Comparison of ENCODE assay signal across 11 cellular contexts in the genomic region with DNA sequence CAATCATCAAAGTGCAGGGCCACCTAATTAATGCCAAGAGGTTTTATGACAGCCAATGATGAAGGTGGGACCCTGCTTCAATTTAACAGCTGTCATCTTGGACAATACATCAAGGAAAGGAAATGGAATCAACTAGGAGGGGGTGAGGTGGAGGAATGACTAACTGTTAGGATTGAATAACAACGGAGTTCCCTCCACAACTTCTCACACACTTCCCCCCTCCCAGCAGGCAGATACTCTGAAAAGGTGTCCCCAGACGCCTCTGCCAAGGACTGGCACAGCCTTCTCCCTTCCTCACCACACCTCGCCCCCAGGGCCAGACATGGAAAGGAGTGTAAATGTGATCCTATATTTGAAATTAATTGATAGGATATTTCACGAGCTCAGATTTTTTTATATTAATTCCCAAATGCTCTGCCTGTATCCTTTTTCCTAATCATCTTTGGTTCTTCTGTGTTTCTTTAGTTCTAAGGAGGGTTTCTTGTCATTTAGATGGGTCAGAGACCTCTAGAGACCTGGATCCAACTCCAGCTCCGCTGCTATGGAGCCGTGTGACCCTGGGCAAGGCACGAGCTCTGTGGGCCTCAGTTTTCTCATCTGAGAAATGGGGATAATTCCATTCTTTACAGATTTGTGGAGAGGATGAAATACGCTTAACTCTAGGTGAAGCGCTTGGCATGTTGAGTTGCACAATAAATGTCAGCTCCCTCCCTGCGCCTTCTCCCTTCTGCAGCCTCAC. TPM values are rescaled to one million over a fixed set of nuclear protein-coding genes. Genes with fewer than 3 reads are reported as not detected.
DNase-seq lines count a peak whose midpoint lies in the region; ATAC-seq and TF ChIP-seq lines count a peak whose summit lies in the region.
"Had no signal": no experiment of that assay in that cellular context is flagged by ENCODE, and none has a peak within 500 bp of the region (broad histone marks: within the 10 kb centered on the region; RNA-seq: fewer than 3 reads in every experiment).

No MANE protein-coding gene starts in this region.

- no peaks in the 10 kb centered on the region for H3K36me3 ChIP-seq in CD4-positive, alpha-beta memory T cell (ENCODE audit: insufficient read depth, low read length)
- H3K36me3 ChIP-seq in H7 (replicated peaks; ENCODE audit: control insufficient read depth, insufficient read depth, low read length): no peaks in the 10 kb centered on the region
- H3K36me3 ChIP-seq in duodenal mucosa (ENCODE audit: control insufficient read depth in 1 of 2, insufficient read depth in 2 of 2, low read length in 2 of 2): no peaks in the 10 kb centered on the region

- H3K27me3 ChIP-seq in CD4-positive, alpha-beta memory T cell (ENCODE audit: insufficient read depth, low read length): peaks cover 17% of the 10 kb centered on the region
- H3K27me3 ChIP-seq in H7 (ENCODE audit: control insufficient read depth, insufficient read depth, low read length) (peaks cover 22% of the 10 kb centered on the region), duodenal mucosa (ENCODE audit: control insufficient read depth in 1 of 2, insufficient read depth in 2 of 2, low read length in 2 of 2) (peaks cover 33 to 45% of the 10 kb centered on the region in 2 donors)

- no peaks in the 10 kb centered on the region for H3K9me3 ChIP-seq in CD4-positive, alpha-beta memory T cell (ENCODE audit: control insufficient read depth in 1 of 2, low read length in 2 of 2)
- no peaks in the 10 kb centered on the region for H3K9me3 ChIP-seq in duodenal mucosa (ENCODE audit: control insufficient read depth in 1 of 2, low read length in 2 of 2)

- peak overlapping the region in 5 of 8 donors; percentile 3 to 65 (median 57) for H3K4me3 Mint-ChIP-seq in CD4-positive, alpha-beta memory T cell
- peak overlapping the region; percentile 76 for H3K4me3 Mint-ChIP-seq in nephron progenitor cell
- no peak overlapping the region for H3K4me3 Mint-ChIP-seq in T-helper 2 cell treated with Interferon-gamma antibody and Interleukin-4, amounts not matched to agents 5 μg/mL and 100 μg/mL, for 36 hours

- H3K27me3 Mint-ChIP-seq in CD4-positive, alpha-beta memory T cell: peaks cover 53 to 65% of the 10 kb centered on the region in 2 donors
- peaks cover 91% of the 10 kb centered on the region for H3K27me3 Mint-ChIP-seq in nephron progenitor cell (ENCODE audit: low read depth, poor library complexity)
- peaks cover 66% of the 10 kb centered on the region for H3K27me3 Mint-ChIP-seq in T-helper 2 cell treated with Interferon-gamma antibody and Interleukin-4, amounts not matched to agents 5 μg/mL and 100 μg/mL, for 36 hours (ENCODE audit: low read depth)

- H3K9me3 Mint-ChIP-seq in CD4-positive, alpha-beta memory T cell: peaks cover 0 to 3% (median 0%) of the 10 kb centered on the region in 8 donors
- peaks cover 10% of the 10 kb centered on the region for H3K9me3 Mint-ChIP-seq in nephron progenitor cell
- no peaks in the 10 kb centered on the region for H3K9me3 Mint-ChIP-seq in T-helper 2 cell treated with Interferon-gamma antibody and Interleukin-4, amounts not matched to agents 5 μg/mL and 100 μg/mL, for 36 hours

- POLR2A ChIA-PET in CD4-positive, alpha-beta memory T cell (lab: Charles Lee; ENCODE audit: partially characterized antibody): no interaction called here

- CTCF ChIA-PET in CD4-positive, alpha-beta memory T cell (lab: Charles Lee; ENCODE audit: partially characterized antibody): no interaction called here

- H3K4me3 ChIP-seq in CD4-positive, alpha-beta memory T cell (ENCODE audit: low read length in 2 of 2): no peak overlapping the region
- peak overlapping the region; percentile 55 for H3K4me3 ChIP-seq in H7 (ENCODE audit: insufficient read depth, low read depth, low read length)
- H3K4me3 ChIP-seq in duodenal mucosa (ENCODE audit: low read depth in 1 of 2, low read length in 2 of 2): peak overlapping the region; percentile 46 to 48

- no peaks in the 10 kb centered on the region for H3K36me3 Mint-ChIP-seq in CD4-positive, alpha-beta memory T cell
- no peaks in the 10 kb centered on the region for H3K36me3 Mint-ChIP-seq in nephron progenitor cell (ENCODE audit: low read depth)
- H3K36me3 Mint-ChIP-seq in T-helper 2 cell treated with Interferon-gamma antibody and Interleukin-4, amounts not matched to agents 5 μg/mL and 100 μg/mL, for 36 hours (ENCODE audit: low read depth): no peaks in the 10 kb centered on the region

- ATAC-seq in GM21381 (IDR thresholded peaks at IDR 0.05; ENCODE audit: unreplicated experiment): no peak

- intact Hi-C loops in CD4-positive, alpha-beta memory T cell (cut with micrococcal nuclease): no loop called here

- DNase-seq in CD4-positive, alpha-beta memory T cell: no peak
- DNase-seq in H7 (peak; percentile 68), nephron progenitor cell (no peak), ACHN (no peak)
- no peak for DNase-seq in T-helper 2 cell treated with Interferon-gamma antibody and Interleukin-4, amounts not matched to agents 5 μg/mL and 100 μg/mL, for 36 hours (ENCODE audit: low spot score)
- DNase-seq: NCI-H1105 treated with DMSO at 0.1 percent for 48 hours; NK-92 treated with Interleukin-12 subunit alpha and Interleukin-12 subunit beta, amount 100 ng/mL, for 24 hours had no signal

- TF ChIP-seq CTCF in nephron progenitor cell (IDR thresholded peaks at IDR 0.05): no peak

- no peak overlapping the region for H3K27ac ChIP-seq in CD4-positive, alpha-beta memory T cell (ENCODE audit: low read depth, low read length)
- H3K27ac ChIP-seq in duodenal mucosa (ENCODE audit: low read depth, low read length): no peak overlapping the region
- H3K27ac ChIP-seq: HL-60 had no signal

- H3K4me1 Mint-ChIP-seq in CD4-positive, alpha-beta memory T cell: peaks cover 0 to 17% (median 2%) of the 10 kb centered on the region in 4 donors
- peaks cover 5% of the 10 kb centered on the region for H3K4me1 Mint-ChIP-seq in nephron progenitor cell
- H3K4me1 Mint-ChIP-seq in T-helper 2 cell treated with Interferon-gamma antibody and Interleukin-4, amounts not matched to agents 5 μg/mL and 100 μg/mL, for 36 hours (ENCODE audit: low read depth): peaks cover 2% of the 10 kb centered on the region

- H3K9ac ChIP-seq in duodenal mucosa (ENCODE audit: low read depth in 1 of 2, low read length in 2 of 2): no peak overlapping the region

- no peaks in the 10 kb centered on the region for H3K4me1 ChIP-seq in CD4-positive, alpha-beta memory T cell (ENCODE audit: insufficient read depth, low read length)
- peaks cover 0 to 3% of the 10 kb centered on the region in 2 donors for H3K4me1 ChIP-seq in duodenal mucosa (ENCODE audit: control insufficient read depth in 1 of 2, insufficient read depth in 2 of 2, low read length in 2 of 2)

- no peak overlapping the region for H3K27ac Mint-ChIP-seq in CD4-positive, alpha-beta memory T cell
- H3K27ac Mint-ChIP-seq in nephron progenitor cell: no peak overlapping the region
- no peak overlapping the region for H3K27ac Mint-ChIP-seq in T-helper 2 cell treated with Interferon-gamma antibody and Interleukin-4, amounts not matched to agents 5 μg/mL and 100 μg/mL, for 36 hours

- in situ Hi-C loops in ACHN (cut with HindIII; ENCODE audit: low pct_ligation_motif_present, low pct_unique_long_range_greater_than_20kb, low sequenced_read_pairs): no loop called here

RNA-seq across cellular contexts. Expression of a gene that starts 1.1 kb away (rescaled TPM):
- total RNA-seq in CD4-positive, alpha-beta memory T cell: not detected
- not detected for polyA plus RNA-seq in CD4-positive, alpha-beta memory T cell
- 0.37 and 0.42 TPM in 2 replicates for total RNA-seq in H7 (2014; rRNA removed; shearing (Covaris generic))
- total RNA-seq: activated CD8-positive, alpha-beta memory T cell treated with anti-CD3 and anti-CD28 coated beads for 36 hours had no signal

Comparison
In these comparisons a context has a peak if more than half of its experiments do, and no peak if none do; other contexts are left out.
1. H3K4me3 ChIP-seq: peak in H7 (single experiment) and duodenal mucosa (2 of 2); none in CD4-positive, alpha-beta memory T cell (0 of 2).